In genomic region chr5:178433273-178433775, GRCh38 we compare ENCODE assay signal across 14 cellular contexts.
"Had no signal": no experiment of that assay in that cellular context is flagged by ENCODE, and none has a peak within 500 bp of the region (broad histone marks: within the 10 kb centered on the region; RNA-seq: fewer than 3 reads in every experiment).

No MANE protein-coding gene starts in this region.

- H3K4me3 ChIP-seq: dorsolateral prefrontal cortex had no signal

- H3K36me3 ChIP-seq: WERI-Rb-1 had no signal

- DNase-seq: activated CD8-positive, alpha-beta T cell treated with anti-CD3 and anti-CD28 coated beads, Interleukin-2, amount 10 ng/mL, durations not matched to agents 7 days and 5 days; activated naive CD4-positive, alpha-beta T cell treated with anti-CD3 and anti-CD28 coated beads, Interleukin-2, amount 50 U/mL, for 16 hours; activated T-cell treated with anti-CD3 and anti-CD28 coated beads for 4 hours; dorsolateral prefrontal cortex; glutamatergic neuron; hypothalamus; kidney glomerular epithelial cell; stimulated activated CD4-positive, alpha-beta T cell treated with anti-CD3 and anti-CD28 coated beads, Interleukin-15, amount 100 ng/mL, for 24 hours; stimulated activated CD4-positive, alpha-beta T cell treated with anti-CD3 and anti-CD28 coated beads, Interleukin-4, amount 100 ng/mL, for 1 hour; stimulated activated naive CD4-positive, alpha-beta T cell; WERI-Rb-1 had no signal

- H3K27ac ChIP-seq: dorsolateral prefrontal cortex, WERI-Rb-1 had no signal

- H3K9me3 Mint-ChIP-seq: T-helper 1 cell treated with Interleukin-12 subunit alpha and Interleukin-12 subunit beta and Interleukin-4 antibody, amounts not matched to agents 30 μg/mL and 1 μg/mL, for 36 hours had no signal

- H3K27me3 ChIP-seq: dorsolateral prefrontal cortex had no signal

- ATAC-seq: activated CD8-positive, alpha-beta T cell treated with anti-CD3 and anti-CD28 coated beads, Interleukin-2, amount 10 ng/mL, durations not matched to agents 7 days and 5 days; esophagus mucosa had no signal

- H3K4me3 Mint-ChIP-seq: activated CD8-positive, alpha-beta T cell treated with anti-CD3 and anti-CD28 coated beads, Interleukin-2, amount 10 ng/mL, durations not matched to agents 7 days and 5 days; T-helper 1 cell treated with Interleukin-12 subunit alpha and Interleukin-12 subunit beta and Interleukin-4 antibody, amounts not matched to agents 30 μg/mL and 1 μg/mL, for 36 hours; type B pancreatic cell had no signal

- H3K27ac Mint-ChIP-seq: activated CD8-positive, alpha-beta T cell treated with anti-CD3 and anti-CD28 coated beads, Interleukin-2, amount 10 ng/mL, durations not matched to agents 7 days and 5 days; T-helper 1 cell treated with Interleukin-12 subunit alpha and Interleukin-12 subunit beta and Interleukin-4 antibody, amounts not matched to agents 30 μg/mL and 1 μg/mL, for 36 hours; type B pancreatic cell had no signal
